Comparison of ENCODE assay signal across 15 cellular contexts in the genomic region with DNA sequence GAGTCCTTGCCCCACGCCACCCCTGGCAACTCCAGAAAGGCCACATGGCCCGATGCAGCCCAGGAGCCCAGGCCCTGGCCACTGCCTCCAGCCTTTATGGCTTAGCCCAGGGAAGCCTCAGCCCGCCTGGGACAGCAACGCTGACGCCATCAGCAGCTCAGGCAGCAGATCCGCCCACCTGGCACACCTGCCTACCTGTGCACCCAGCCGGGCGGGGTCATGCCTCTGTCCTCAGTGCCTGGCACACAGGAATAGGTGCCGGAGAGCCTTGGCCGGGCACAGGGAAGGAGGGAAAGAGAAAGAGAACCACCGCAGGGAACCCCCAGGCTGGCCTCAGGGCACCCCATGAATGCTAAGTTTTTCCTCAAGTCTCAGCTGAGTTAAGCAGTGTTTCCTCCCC. TPM values are rescaled to one million over a fixed set of nuclear protein-coding genes. Genes with fewer than 3 reads are reported as not detected.
DNase-seq lines count a peak whose midpoint lies in the region; ATAC-seq and TF ChIP-seq lines count a peak whose summit lies in the region.
"Had no signal": no experiment of that assay in that cellular context is flagged by ENCODE, and none has a peak within 500 bp of the region (broad histone marks: within the 10 kb centered on the region; RNA-seq: fewer than 3 reads in every experiment).

No MANE protein-coding gene starts in this region.

- no peak for DNase-seq in stimulated activated naive CD8-positive, alpha-beta T cell treated with anti-CD3 and anti-CD28 coated beads, Interleukin-15, amount 100 ng/mL, for 72 hours
- DNase-seq in stimulated activated naive CD8-positive, alpha-beta T cell treated with anti-CD3 and anti-CD28 coated beads, Interleukin-15, Interleukin-2, amounts not matched to agents 100 U/mL and 50 U/mL, for 24 hours: no peak
- DNase-seq in WTC11 (ENCODE audit: low spot score): no peak
- DNase-seq in naive B cell: no peak
- DNase-seq in type B pancreatic cell (ENCODE audit: extremely low spot score, unreplicated experiment): no peak
- no peak for DNase-seq in NCI-H1105 (lab: John Stamatoyannopoulos, UW)
- no peak for DNase-seq in HCEC 1CT
- DNase-seq: CD8-positive, alpha-beta memory T cell; KG1; NCI-H2081; stimulated activated CD4-positive, alpha-beta T cell treated with anti-CD3 and anti-CD28 coated beads, Interleukin-1b, Interleukin-23, amount 100 ng/mL, for 48 hours; T-helper 9 cell; uterus had no signal

- no peak for ATAC-seq in stimulated activated naive CD8-positive, alpha-beta T cell treated with anti-CD3 and anti-CD28 coated beads, Interleukin-15, amount 100 ng/mL, for 72 hours
- ATAC-seq in stimulated activated naive CD8-positive, alpha-beta T cell treated with anti-CD3 and anti-CD28 coated beads, Interleukin-15, Interleukin-2, amounts not matched to agents 100 U/mL and 50 U/mL, for 24 hours: no peak
- ATAC-seq in WTC11 (no peak), naive B cell (ENCODE audit: low read depth in 2 of 2) (no peak), HG02840 (IDR thresholded peaks at IDR 0.05; ENCODE audit: low FRiP score, unreplicated experiment) (no peak)

- POLR2A ChIA-PET in WTC11 (lab: Charles Lee): no interaction called here

- TF ChIP-seq CTCF in WTC11 (IDR thresholded peaks at IDR 0.05) (no peak), type B pancreatic cell (conservative IDR thresholded peaks at IDR 0.05) (no peak)

- H3K27me3 Mint-ChIP-seq in stimulated activated naive CD8-positive, alpha-beta T cell treated with anti-CD3 and anti-CD28 coated beads, Interleukin-15, amount 100 ng/mL, for 72 hours: peaks cover 52% of the 10 kb centered on the region
- peaks cover 48% of the 10 kb centered on the region for H3K27me3 Mint-ChIP-seq in WTC11 (ENCODE audit: low read depth)
- H3K27me3 Mint-ChIP-seq in naive B cell: peaks cover 16 to 67% (median 33%) of the 10 kb centered on the region in 3 donors
- H3K27me3 Mint-ChIP-seq in type B pancreatic cell: peaks cover 65% of the 10 kb centered on the region

- peak overlapping the region in 1 of 2 donors; percentile 46 for H3K27ac Mint-ChIP-seq in stimulated activated naive CD8-positive, alpha-beta T cell treated with anti-CD3 and anti-CD28 coated beads, Interleukin-15, amount 100 ng/mL, for 72 hours
- no peak overlapping the region; the same call in 1 of the 2 replicates for H3K27ac Mint-ChIP-seq in WTC11
- no peak overlapping the region for H3K27ac Mint-ChIP-seq in naive B cell
- H3K27ac Mint-ChIP-seq in type B pancreatic cell: no peak overlapping the region
- H3K27ac Mint-ChIP-seq: activated naive CD4-positive, alpha-beta T cell treated with anti-CD3 and anti-CD28 coated beads, Interleukin-2, amount 50 U/mL, for 24 hours had no signal

- CTCF ChIA-PET in WTC11 (lab: Charles Lee): interaction anchor here (0.7 to 1.2 kb wide), 3 partner anchors 41 to 100 kb away, joined by 3 to 4 read pairs (median 3); no protein-coding TSS in a partner anchor

- no peaks in the 10 kb centered on the region for H3K9me3 Mint-ChIP-seq in stimulated activated naive CD8-positive, alpha-beta T cell treated with anti-CD3 and anti-CD28 coated beads, Interleukin-15, amount 100 ng/mL, for 72 hours
- no peaks in the 10 kb centered on the region for H3K9me3 Mint-ChIP-seq in WTC11
- no peaks in the 10 kb centered on the region for H3K9me3 Mint-ChIP-seq in naive B cell
- H3K9me3 Mint-ChIP-seq in type B pancreatic cell: no peaks in the 10 kb centered on the region
- H3K9me3 Mint-ChIP-seq: activated naive CD4-positive, alpha-beta T cell treated with anti-CD3 and anti-CD28 coated beads, Interleukin-2, amount 50 U/mL, for 24 hours; CD8-positive, alpha-beta memory T cell had no signal

- H3K4me1 Mint-ChIP-seq in stimulated activated naive CD8-positive, alpha-beta T cell treated with anti-CD3 and anti-CD28 coated beads, Interleukin-15, amount 100 ng/mL, for 72 hours: peaks cover 14% of the 10 kb centered on the region
- H3K4me1 Mint-ChIP-seq in WTC11 (peaks cover 7% of the 10 kb centered on the region), naive B cell (peaks cover 3 to 16% (median 13%) of the 10 kb centered on the region in 3 donors), type B pancreatic cell (ENCODE audit: unreplicated experiment) (no peaks in the 10 kb centered on the region)

- H3K36me3 Mint-ChIP-seq in WTC11 (no peaks in the 10 kb centered on the region), naive B cell (no peaks in the 10 kb centered on the region), type B pancreatic cell (no peaks in the 10 kb centered on the region)
- H3K36me3 Mint-ChIP-seq: activated naive CD4-positive, alpha-beta T cell treated with anti-CD3 and anti-CD28 coated beads, Interleukin-2, amount 50 U/mL, for 24 hours; CD8-positive, alpha-beta memory T cell had no signal

- peak overlapping the region; percentile 32 to 68 for H3K4me3 Mint-ChIP-seq in stimulated activated naive CD8-positive, alpha-beta T cell treated with anti-CD3 and anti-CD28 coated beads, Interleukin-15, amount 100 ng/mL, for 72 hours
- H3K4me3 Mint-ChIP-seq in WTC11: peak overlapping the region; percentile 46
- H3K4me3 Mint-ChIP-seq in naive B cell: peak overlapping the region in 6 of 8 donors; percentile 6 to 77 (median 36)
- H3K4me3 Mint-ChIP-seq in type B pancreatic cell: peak overlapping the region; percentile 64

TF ChIP-seq in WTC11, 78 proteins besides CTCF, POLR2A, EP300 and RAD21 (continues in another document):
- no peak for TF ChIP-seq NR2C2 (CRISPR knock-in tag; IDR thresholded peaks at IDR 0.05)
- no peak for TF ChIP-seq ERG (CRISPR knock-in tag; IDR thresholded peaks at IDR 0.05)
- TF ChIP-seq PREB (CRISPR knock-in tag; IDR thresholded peaks at IDR 0.05; ENCODE audit: borderline replicate concordance): no peak
- no peak for TF ChIP-seq IRF2 (CRISPR knock-in tag; IDR thresholded peaks at IDR 0.05; ENCODE audit: borderline replicate concordance, low read depth)
- TF ChIP-seq E2F5 (CRISPR knock-in tag; IDR thresholded peaks at IDR 0.05): no peak
- TF ChIP-seq SMAD3 (CRISPR knock-in tag; IDR thresholded peaks at IDR 0.05; ENCODE audit: borderline replicate concordance): no peak
- TF ChIP-seq PRDM15 (CRISPR knock-in tag; IDR thresholded peaks at IDR 0.05): no peak

RNA-seq across cellular contexts. Expression of gene BEGAIN, which starts 21.1 kb away (rescaled TPM):
- total RNA-seq in WTC11 (2021) (1.3 to 1.8 TPM (median 1.3 TPM) in 3 replicates), type B pancreatic cell (ENCODE audit: low replicate concordance) (1.9 and 3.0 TPM in 2 replicates)
- polyA plus RNA-seq in naive B cell (ENCODE audit: low read depth in 6 of 6): 1 to 10 TPM in 1 of 6 donors, under 1 TPM in 2, not detected in 3; 0.55 to 1.2 (median 0.92) TPM
